ENCODE assay signal across 8 cellular contexts in genomic region chr19:47130589-47131168, GRCh38. TPM values are rescaled to one million over a fixed set of nuclear protein-coding genes. Genes with fewer than 3 reads are reported as not detected.
A peak's percentile ranks its signal among the peaks of the same experiment; 100 is the strongest.
DNase-seq lines count a peak whose midpoint lies in the region; ATAC-seq and TF ChIP-seq lines count a peak whose summit lies in the region.

Gene SAE1 (plus strand): TSS chr19:47130835. CDS start chr19:47130931, 96 bp downstream.

- CTCF ChIA-PET in WTC11 (lab: Charles Lee), result interaction anchor here (0.5 to 3.4 kb wide), 13 partner anchors 15 to 148 kb away, joined by 3 to 19 read pairs (median 5); partner anchors contain the start of genes CCDC9 and ZC3H4

- peak within 1 kb of the TSS; percentile 95 for H3K27ac ChIP-seq in caudate nucleus (ENCODE audit: low read depth, low read length)
- peak within 1 kb of the TSS; percentile 81 to 93 (median 90) for H3K27ac ChIP-seq in spleen

- peaks cover 0 to 15% (median 0%) of the 10 kb centered on the region in 6 donors for H3K36me3 ChIP-seq in spleen

- peaks cover 38% of the 10 kb centered on the region for H3K4me1 Mint-ChIP-seq in WTC11

- intact Hi-C loops in spleen (cut with DNase I; ENCODE audit: low total_unique reads), result no loop called here

- H3K4me3 Mint-ChIP-seq in WTC11, result peak within 1 kb of the TSS; percentile 96

- TF ChIP-seq CTCF in WTC11 (IDR thresholded peaks at IDR 0.05) (no peak), spleen (IDR thresholded peaks at IDR 0.05 in 8 of 11, conservative IDR thresholded peaks at IDR 0.05 in 3 of 11) (peak; percentile 31 to 78 (median 66))

- peak within 1 kb of the TSS; percentile 73 to 95 (median 77) for H3K4me3 ChIP-seq in spleen

- no peaks in the 10 kb centered on the region for H3K9me3 ChIP-seq in spleen

- ATAC-seq in GM18907 (IDR thresholded peaks at IDR 0.05; ENCODE audit: unreplicated experiment), result peak; percentile 80
- ATAC-seq in HG03175 (IDR thresholded peaks at IDR 0.05; ENCODE audit: unreplicated experiment), result peak; percentile 91
- ATAC-seq in WTC11, result peak; percentile 88

- H3K27ac Mint-ChIP-seq in WTC11, result peak within 1 kb of the TSS; percentile 95

- peaks cover 6% of the 10 kb centered on the region for H3K9me3 Mint-ChIP-seq in WTC11

- DNase-seq in AG08395 (ENCODE audit: low spot score) (peak; percentile 99), NCI-H226 (peak; percentile 94), WTC11 (ENCODE audit: low spot score) (peak; percentile 97), caudate nucleus (lab: John Stamatoyannopoulos, UW) (peak in 60 of 61 donors; percentile 29 to 94 (median 87)), inferior parietal cortex (ENCODE audit: extremely low spot score) (peak; percentile 96), spleen (peak; percentile 98)

- H3K4me1 ChIP-seq in spleen, result peaks cover 9 to 55% (median 40%) of the 10 kb centered on the region in 6 donors

- TF ChIP-seq POLR2A in spleen (IDR thresholded peaks at IDR 0.05), result peak in 1 of 3 donors; percentile 54

- WGBS in spleen, 5 donors, result 0 to 1% (median 0%) methylated on average over 49 to 51 of the region's 51 CpGs

- H3K27me3 ChIP-seq in spleen (replicated peaks in 1 of 7), result no peaks in the 10 kb centered on the region

- POLR2A ChIA-PET in WTC11 (lab: Charles Lee), result interaction anchor here (0.6 to 2.8 kb wide), 4 partner anchors 15 to 96 kb away, joined by 3 to 23 read pairs (median 8); partner anchors contain the start of gene ZC3H4

- peaks cover 11% of the 10 kb centered on the region for H3K27me3 Mint-ChIP-seq in WTC11 (ENCODE audit: low read depth)

- H3K36me3 Mint-ChIP-seq in WTC11, result peaks cover 32% of the 10 kb centered on the region

TF ChIP-seq in WTC11, 78 proteins besides CTCF, POLR2A, EP300 and RAD21 (continues in another document):
- TF ChIP-seq MLX (CRISPR knock-in tag; IDR thresholded peaks at IDR 0.05) (no peak), KAT7 (CRISPR knock-in tag; IDR thresholded peaks at IDR 0.05; ENCODE audit: borderline replicate concordance) (peak; percentile 82; the same call in 1 of the 2 replicates), GTF2I (CRISPR knock-in tag; conservative IDR thresholded peaks at IDR 0.05) (no peak), ZNF512 (CRISPR knock-in tag; IDR thresholded peaks at IDR 0.05; ENCODE audit: borderline replicate concordance) (no peak), ZMAT4 (CRISPR knock-in tag; IDR thresholded peaks at IDR 0.05) (no peak), ATF6 (CRISPR knock-in tag; IDR thresholded peaks at IDR 0.05) (no peak), STAT6 (CRISPR knock-in tag; conservative IDR thresholded peaks at IDR 0.05; ENCODE audit: low read depth) (no peak), NFYB (CRISPR knock-in tag; conservative IDR thresholded peaks at IDR 0.05; ENCODE audit: low read depth) (peak; percentile 7), MAX (CRISPR knock-in tag; IDR thresholded peaks at IDR 0.05) (peak; percentile 99), TCF7 (CRISPR knock-in tag; IDR thresholded peaks at IDR 0.05; ENCODE audit: low read depth) (no peak), ZNF281 (CRISPR knock-in tag; IDR thresholded peaks at IDR 0.05) (no peak), FOXK1 (CRISPR knock-in tag; IDR thresholded peaks at IDR 0.05) (peak; percentile 70), USF1 (CRISPR knock-in tag; IDR thresholded peaks at IDR 0.05) (peak; percentile 99)

RNA-seq across cellular contexts. Expression of gene SAE1, which starts in this region (rescaled TPM):
- 215 to 224 TPM (median 221 TPM) in 3 replicates for total RNA-seq in WTC11 (2021)
- total RNA-seq in spleen, result 10 to 100 TPM; 42.7 to 72.4 (median 59.5) TPM
- 10 to 100 TPM; 28.1 to 53.3 (median 43.9) TPM for polyA plus RNA-seq in spleen

Comparison
In these comparisons a context has a peak if more than half of its experiments do, and no peak if none do; other contexts are left out.
1. Peak in every context shown above with its lines: DNase-seq, ATAC-seq, H3K4me3 ChIP-seq and H3K27ac ChIP-seq.